In the genomic region with DNA sequence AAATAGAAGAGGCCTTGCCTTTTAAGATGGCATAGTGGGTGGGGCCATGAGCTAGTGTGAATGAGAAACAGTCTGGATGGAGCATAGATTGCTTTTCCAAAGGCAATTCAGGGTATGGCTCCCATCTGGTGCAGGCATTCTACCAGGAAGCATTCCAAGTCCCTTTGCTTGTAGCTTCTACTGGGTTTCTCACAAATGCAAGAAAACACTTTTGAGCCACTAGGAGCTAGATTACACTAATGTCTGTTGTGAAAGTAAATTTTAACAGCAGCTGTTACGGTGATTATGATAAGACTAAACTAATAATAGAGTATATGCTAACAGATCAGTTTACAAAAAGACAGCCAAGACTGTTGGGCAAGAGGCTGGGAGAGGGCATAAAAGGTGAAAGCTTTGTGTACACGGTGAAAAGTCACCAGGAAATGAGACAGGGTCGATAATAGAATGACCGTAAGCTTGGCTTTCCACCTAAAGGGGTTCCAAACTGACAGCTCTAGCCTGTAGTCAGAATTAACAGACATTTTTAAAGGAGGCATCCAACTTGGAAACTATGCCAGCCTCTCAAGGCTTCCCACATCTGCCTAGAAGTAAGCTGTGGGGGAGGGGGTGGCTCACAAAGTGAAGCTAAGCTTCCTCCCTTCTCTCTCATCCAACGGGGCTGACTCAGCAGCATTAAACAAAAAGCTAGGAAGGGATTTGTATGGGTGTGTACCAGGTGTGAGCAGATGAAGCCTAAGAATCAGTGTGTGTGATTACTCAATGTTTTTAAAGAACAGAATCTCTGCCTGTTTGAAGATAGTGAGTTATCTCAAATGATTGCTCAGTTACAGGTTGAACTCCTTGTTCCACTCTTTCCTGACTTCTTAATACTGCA, we compare ENCODE assay signal across 8 cellular contexts.
DNase-seq lines count a peak whose midpoint lies in the region; ATAC-seq and TF ChIP-seq lines count a peak whose summit lies in the region.

No MANE protein-coding gene starts in this region.

- H3K4me3 ChIP-seq in LNCaP clone FGC (ENCODE audit: low read depth, low read length) (no peak overlapping the region), adrenal gland (peak overlapping the region in 1 of 4 donors; percentile 22), thoracic aorta (peak overlapping the region; percentile 53)

- TF ChIP-seq CTCF in LNCaP clone FGC (IDR thresholded peaks at IDR 0.05; ENCODE audit: control insufficient read depth, extremely low read depth, insufficient read depth) (no peak), adrenal gland (IDR thresholded peaks at IDR 0.05) (no peak), thoracic aorta (IDR thresholded peaks at IDR 0.05) (no peak)

- peaks cover 0 to 8% (median 0%) of the 10 kb centered on the region in 3 donors for H3K9me3 ChIP-seq in adrenal gland (replicated peaks in 1 of 3)
- H3K9me3 ChIP-seq in thoracic aorta = no peaks in the 10 kb centered on the region

- peak; percentile 43 for ATAC-seq in thoracic aorta (ENCODE audit: insufficient number of reproducible peaks, low FRiP score, low read depth)
- no peak for ATAC-seq in activated CD4-positive, CD25-positive, alpha-beta regulatory T cell treated with anti-CD3 and anti-CD28 coated beads, Interleukin-2, amount 50 U/mL, for 24 hours

- H3K36me3 ChIP-seq in adrenal gland (replicated peaks in 1 of 2) (no peaks in the 10 kb centered on the region), thoracic aorta (no peaks in the 10 kb centered on the region)

- H3K27me3 ChIP-seq in adrenal gland (no peaks in the 10 kb centered on the region), thoracic aorta (replicated peaks; ENCODE audit: insufficient read depth) (no peaks in the 10 kb centered on the region)

- DNase-seq in LNCaP clone FGC (ENCODE audit: low read depth) (peak; percentile 86), adrenal gland (peak; percentile 25 to 78 (median 58)), iPS-NIHi11 (ENCODE audit: low spot score) (peak; percentile 25), thoracic aorta (ENCODE audit: low spot score) (no peak), NCI-H2081 treated with DMSO at 0.1 percent for 48 hours (lab: John Stamatoyannopoulos, UW) (no peak), SIG-M5 (lab: John Stamatoyannopoulos, UW) (no peak), germinal center (ENCODE audit: low spot score) (no peak)

- H3K27ac ChIP-seq in adrenal gland (peak overlapping the region in 3 of 5 donors; percentile 38 to 66 (median 39)), thoracic aorta (peak overlapping the region; percentile 40 to 66)

- H3K4me1 ChIP-seq in adrenal gland (replicated peaks in 1 of 2) (peaks cover 10 to 13% of the 10 kb centered on the region in 2 donors), thoracic aorta (ENCODE audit: control insufficient read depth in 1 of 2, low read depth in 2 of 2) (peaks cover 5 to 27% of the 10 kb centered on the region in 2 donors)

- TF ChIP-seq POLR2A in adrenal gland (IDR thresholded peaks at IDR 0.05) = no peak

- intact Hi-C loops in adrenal gland (cut with DNase I) = no loop called here

- WGBS in adrenal gland, 4 donors = 19 to 26% (median 22%) methylated on average over 5 of the region's 5 CpGs

Comparison
In these comparisons a context has a peak if more than half of its experiments do, and no peak if none do; other contexts are left out.
1. DNase-seq: peak in LNCaP clone FGC (single experiment), adrenal gland (7 of 7) and iPS-NIHi11 (single experiment); none in thoracic aorta (single experiment), NCI-H2081 treated with DMSO at 0.1 percent for 48 hours (single experiment), SIG-M5 (single experiment) and germinal center (single experiment).